Comparison of ENCODE assay signal across 9 cellular contexts in the genomic region with DNA sequence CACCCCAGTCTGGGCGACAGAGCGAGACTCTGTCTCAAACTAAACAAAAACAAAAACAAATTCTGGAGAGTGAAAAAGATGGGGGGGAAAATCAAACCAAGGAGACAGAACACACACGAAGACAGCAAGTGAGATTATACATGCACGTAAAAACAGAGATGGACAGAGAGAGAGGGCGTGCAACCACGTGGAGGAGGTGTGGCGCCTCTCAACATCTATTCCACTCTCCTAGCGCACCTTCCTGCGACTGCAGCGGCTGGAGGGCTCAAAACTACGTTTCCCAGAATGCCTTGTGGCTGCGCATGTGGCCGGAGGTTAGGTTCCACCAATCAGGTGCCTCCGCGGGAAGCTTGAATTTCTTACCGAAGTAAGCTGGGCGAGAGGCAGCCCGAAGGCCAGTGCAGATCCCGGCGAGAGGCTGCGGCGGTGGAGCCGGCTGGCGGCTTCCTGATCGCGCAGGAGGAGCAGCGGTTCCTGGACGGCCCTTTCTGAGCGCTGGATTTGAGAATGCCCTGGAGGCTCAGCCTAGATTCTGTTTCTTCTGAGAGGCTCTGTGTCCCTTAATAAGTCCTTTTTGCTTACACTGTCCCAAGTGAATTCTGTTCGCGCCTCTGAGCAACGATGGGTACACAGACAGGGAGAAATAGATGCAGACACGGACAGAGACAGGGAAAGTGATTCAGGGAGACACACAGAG. TPM values are rescaled to one million over a fixed set of nuclear protein-coding genes. Genes with fewer than 3 reads are reported as not detected.
DNase-seq lines count a peak whose midpoint lies in the region; ATAC-seq and TF ChIP-seq lines count a peak whose summit lies in the region.
"Had no signal": no experiment of that assay in that cellular context is flagged by ENCODE, and none has a peak within 500 bp of the region (broad histone marks: within the 10 kb centered on the region; RNA-seq: fewer than 3 reads in every experiment).

No MANE protein-coding gene starts in this region.

- no peak overlapping the region for H3K27ac Mint-ChIP-seq in glutamatergic neuron (ENCODE audit: unreplicated experiment)
- H3K27ac Mint-ChIP-seq in type B pancreatic cell, result peak overlapping the region; percentile 17
- H3K27ac Mint-ChIP-seq: activated naive CD8-positive, alpha-beta T cell had no signal

- peak; percentile 64 for ATAC-seq in GM19467 (IDR thresholded peaks at IDR 0.05; ENCODE audit: unreplicated experiment)

- no peaks in the 10 kb centered on the region for H3K36me3 ChIP-seq in SJCRH30
- H3K36me3 ChIP-seq in parathyroid adenoma (ENCODE audit: control insufficient read depth, insufficient read depth, low read length), result no peaks in the 10 kb centered on the region

- H3K27me3 Mint-ChIP-seq in glutamatergic neuron (ENCODE audit: unreplicated experiment) (peaks cover 4% of the 10 kb centered on the region), type B pancreatic cell (peaks cover 34% of the 10 kb centered on the region)

- H3K9me3 Mint-ChIP-seq in glutamatergic neuron (ENCODE audit: unreplicated experiment), result peaks cover 6% of the 10 kb centered on the region
- H3K9me3 Mint-ChIP-seq in type B pancreatic cell, result no peaks in the 10 kb centered on the region

- peak overlapping the region; percentile 17 for H2AFZ ChIP-seq in parathyroid adenoma

- no peaks in the 10 kb centered on the region for H3K9me3 ChIP-seq in SJCRH30 (replicated peaks)
- H3K9me3 ChIP-seq in parathyroid adenoma (ENCODE audit: control insufficient read depth, low read length), result no peaks in the 10 kb centered on the region

- peak; percentile 54 for TF ChIP-seq POLR2A in NB4 (IDR thresholded peaks at IDR 0.05; ENCODE audit: extremely low read depth, insufficient read length)

- no peak overlapping the region for H3K9ac ChIP-seq in parathyroid adenoma

- H3K27me3 ChIP-seq in SJCRH30 (no peaks in the 10 kb centered on the region; the same call in 1 of the 2 replicates), parathyroid adenoma (ENCODE audit: control insufficient read depth, insufficient read depth, low read length) (no peaks in the 10 kb centered on the region)

- H3K36me3 Mint-ChIP-seq in glutamatergic neuron (ENCODE audit: unreplicated experiment), result no peaks in the 10 kb centered on the region
- no peaks in the 10 kb centered on the region for H3K36me3 Mint-ChIP-seq in type B pancreatic cell

- H3K4me3 ChIP-seq in NB4 (ENCODE audit: low read depth, low read length) (peak overlapping the region; percentile 13), SJCRH30 (peak overlapping the region; percentile 52), parathyroid adenoma (ENCODE audit: low read depth, low read length) (no peak overlapping the region)

- H3K4me3 Mint-ChIP-seq in glutamatergic neuron (ENCODE audit: unreplicated experiment), result peak overlapping the region; percentile 44
- H3K4me3 Mint-ChIP-seq in type B pancreatic cell, result peak overlapping the region; percentile 40
- H3K4me3 Mint-ChIP-seq: activated naive CD8-positive, alpha-beta T cell had no signal

- H3K4me1 ChIP-seq in SJCRH30 (no peaks in the 10 kb centered on the region), parathyroid adenoma (no peaks in the 10 kb centered on the region)

- no peak for TF ChIP-seq CTCF in NB4 (IDR thresholded peaks at IDR 0.05; ENCODE audit: low read depth, low read length)
- no peak for TF ChIP-seq CTCF in glutamatergic neuron (IDR thresholded peaks at IDR 0.05; ENCODE audit: partially characterized antibody, unreplicated experiment)
- TF ChIP-seq CTCF in parathyroid adenoma (IDR thresholded peaks at IDR 0.05), result peak; percentile 9
- TF ChIP-seq CTCF in type B pancreatic cell (conservative IDR thresholded peaks at IDR 0.05), result peak; percentile 26

- H3K79me2 ChIP-seq in parathyroid adenoma, result no peaks in the 10 kb centered on the region

- H3K27ac ChIP-seq in SJCRH30 (peak overlapping the region; percentile 19), parathyroid adenoma (no peak overlapping the region)

- H3K4me2 ChIP-seq in parathyroid adenoma (ENCODE audit: low read length), result peak overlapping the region; percentile 53

- peaks cover 4% of the 10 kb centered on the region for H3K4me1 Mint-ChIP-seq in glutamatergic neuron (ENCODE audit: low read depth, unreplicated experiment)
- peaks cover 4% of the 10 kb centered on the region for H3K4me1 Mint-ChIP-seq in type B pancreatic cell (ENCODE audit: unreplicated experiment)

- DNase-seq in CD1c-positive myeloid dendritic cell (ENCODE audit: extremely low spot score) (peak; percentile 92), NB4 (ENCODE audit: low read depth) (peak; percentile 98), SJCRH30 (peak; percentile 92 to 93), glutamatergic neuron (peak; percentile 95), type B pancreatic cell (ENCODE audit: extremely low spot score, unreplicated experiment) (peak; percentile 88)
- DNase-seq in activated gamma-delta T cell treated with anti-CD3 and anti-CD28 coated beads, Interleukin-2, amount 50 U/mL, for 16 hours (ENCODE audit: low read depth), result peak; percentile 71

RNA-seq across cellular contexts. Expression of gene NANOS2, which starts 13.1 kb away (rescaled TPM):
- total RNA-seq in SJCRH30 (2014; rRNA removed; shearing (Covaris generic)), result not detected in 2 replicates
- total RNA-seq in glutamatergic neuron (ENCODE audit: unreplicated experiment), result not detected
- not detected in 2 replicates for total RNA-seq in type B pancreatic cell (ENCODE audit: low replicate concordance)

RNA-seq across cellular contexts. Expression of gene MYPOP, which starts 25.3 kb away (rescaled TPM):
- total RNA-seq in SJCRH30 (2014; rRNA removed; shearing (Covaris generic)), result 1.8 and 2.5 TPM in 2 replicates
- total RNA-seq in glutamatergic neuron (ENCODE audit: unreplicated experiment) (7.1 TPM), type B pancreatic cell (ENCODE audit: low replicate concordance) (8.0 and 8.5 TPM in 2 replicates)

RNA-seq across cellular contexts. Expression of gene IRF2BP1, which starts 41.8 kb away (rescaled TPM):
- total RNA-seq in SJCRH30 (2014; rRNA removed; shearing (Covaris generic)), result 31.0 and 31.4 TPM in 2 replicates
- total RNA-seq in glutamatergic neuron (ENCODE audit: unreplicated experiment) (19.2 TPM), type B pancreatic cell (ENCODE audit: low replicate concordance) (25.5 and 32.2 TPM in 2 replicates)

RNA-seq across cellular contexts. Expression of gene NOVA2, which starts 46.0 kb away (rescaled TPM):
- total RNA-seq in SJCRH30 (2014; rRNA removed; shearing (Covaris generic)), result 0.02 TPM in 1 of 2 replicates, not detected in the other
- total RNA-seq in glutamatergic neuron (ENCODE audit: unreplicated experiment) (163 TPM), type B pancreatic cell (ENCODE audit: low replicate concordance) (0.17 and 5.0 TPM in 2 replicates)

Comparison
In these comparisons a context has a peak if more than half of its experiments do, and no peak if none do; other contexts are left out.
1. CTCF ChIP-seq: peak in parathyroid adenoma (single experiment) and type B pancreatic cell (single experiment); none in NB4 (single experiment) and glutamatergic neuron (single experiment).
2. Peak in every context shown above with its lines, with median percentiles within 50 percentile points of each other: DNase-seq.